9 cellular contexts compared by ENCODE assay signal in the genomic region with DNA sequence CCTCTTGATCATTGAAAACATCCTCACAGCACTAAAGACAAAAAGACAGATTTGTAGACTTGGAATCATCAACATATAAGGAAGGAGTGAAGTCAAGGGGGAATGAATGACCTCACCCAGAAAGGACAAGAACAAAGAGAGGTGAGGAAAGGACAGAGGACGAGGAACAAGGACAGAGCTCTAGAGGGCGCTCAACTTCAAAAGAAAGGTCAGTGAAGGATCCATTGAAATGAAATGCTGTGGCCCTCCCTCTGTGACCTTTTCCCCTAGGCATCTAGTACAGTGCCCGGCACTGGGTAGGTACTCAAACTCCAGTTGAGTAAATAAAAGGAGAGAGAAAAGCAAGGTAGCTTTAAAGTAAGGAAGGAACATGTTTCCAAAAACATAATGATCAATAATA. TPM values are rescaled to one million over a fixed set of nuclear protein-coding genes. Genes with fewer than 3 reads are reported as not detected.
DNase-seq lines count a peak whose midpoint lies in the region; ATAC-seq and TF ChIP-seq lines count a peak whose summit lies in the region.
"Had no signal": no experiment of that assay in that cellular context is flagged by ENCODE, and none has a peak within 500 bp of the region (broad histone marks: within the 10 kb centered on the region; RNA-seq: fewer than 3 reads in every experiment).

No MANE protein-coding gene starts in this region.

- peak; percentile 36 for TF ChIP-seq CTCF in chondrocyte (IDR thresholded peaks at IDR 0.05)

- no peak overlapping the region for H3K4me3 Mint-ChIP-seq in chondrocyte (ENCODE audit: unreplicated experiment)
- no peak overlapping the region for H3K4me3 Mint-ChIP-seq in stimulated activated memory B cell treated with anti-CD40 and anti-IgM and Interleukin-4, amounts not matched to agents 10 μg/mL and 1 μg/mL and 100 μg/mL, for 72 hours
- H3K4me3 Mint-ChIP-seq: activated naive CD8-positive, alpha-beta T cell had no signal

- H3K27ac Mint-ChIP-seq in chondrocyte (ENCODE audit: unreplicated experiment): no peak overlapping the region
- H3K27ac Mint-ChIP-seq in stimulated activated memory B cell treated with anti-CD40 and anti-IgM and Interleukin-4, amounts not matched to agents 10 μg/mL and 1 μg/mL and 100 μg/mL, for 72 hours: no peak overlapping the region
- H3K27ac Mint-ChIP-seq: activated naive CD8-positive, alpha-beta T cell had no signal

- H3K36me3 Mint-ChIP-seq in chondrocyte (ENCODE audit: low read depth): no peaks in the 10 kb centered on the region
- H3K36me3 Mint-ChIP-seq in stimulated activated memory B cell treated with anti-CD40 and anti-IgM and Interleukin-4, amounts not matched to agents 10 μg/mL and 1 μg/mL and 100 μg/mL, for 72 hours: no peaks in the 10 kb centered on the region

- intact Hi-C loops in left cardiac atrium (cut with DNase I): no loop called here

- DNase-seq in A172 (ENCODE audit: low spot score): peak; percentile 60
- peak; percentile 47 for DNase-seq in NCI-H460 (ENCODE audit: extremely low read depth, low read depth)
- no peak for DNase-seq in chondrocyte (ENCODE audit: low spot score)
- DNase-seq in midbrain (lab: John Stamatoyannopoulos, UW): no peak
- DNase-seq in left cardiac atrium: no peak

- peaks cover 15% of the 10 kb centered on the region for H3K27me3 Mint-ChIP-seq in chondrocyte (ENCODE audit: low read depth)
- H3K27me3 Mint-ChIP-seq in stimulated activated memory B cell treated with anti-CD40 and anti-IgM and Interleukin-4, amounts not matched to agents 10 μg/mL and 1 μg/mL and 100 μg/mL, for 72 hours: peaks cover 24% of the 10 kb centered on the region

- no peaks in the 10 kb centered on the region for H3K4me1 Mint-ChIP-seq in chondrocyte (ENCODE audit: low read depth)
- peaks cover 28% of the 10 kb centered on the region for H3K4me1 Mint-ChIP-seq in stimulated activated memory B cell treated with anti-CD40 and anti-IgM and Interleukin-4, amounts not matched to agents 10 μg/mL and 1 μg/mL and 100 μg/mL, for 72 hours

- ATAC-seq in GM18511 (IDR thresholded peaks at IDR 0.05; ENCODE audit: unreplicated experiment) (peak; percentile 48), GM21825 (IDR thresholded peaks at IDR 0.05; ENCODE audit: unreplicated experiment) (no peak), left cardiac atrium (no peak)
- ATAC-seq in stimulated activated memory B cell treated with anti-CD40 and anti-IgM and Interleukin-4, amounts not matched to agents 10 μg/mL and 1 μg/mL and 100 μg/mL, for 72 hours: peak; percentile 46

- no peaks in the 10 kb centered on the region for H3K9me3 Mint-ChIP-seq in chondrocyte (ENCODE audit: low read depth)
- H3K9me3 Mint-ChIP-seq in stimulated activated memory B cell treated with anti-CD40 and anti-IgM and Interleukin-4, amounts not matched to agents 10 μg/mL and 1 μg/mL and 100 μg/mL, for 72 hours: no peaks in the 10 kb centered on the region

RNA-seq across cellular contexts. Expression of a gene that starts 2.6 kb away (rescaled TPM):
- total RNA-seq in A172 (2014; rRNA removed; shearing (Covaris generic)): 0.10 and 0.34 TPM in 2 replicates
- total RNA-seq in NCI-H460 (2014; rRNA removed; shearing (Covaris generic)): 2.8 and 4.2 TPM in 2 replicates
- polyA plus RNA-seq in NCI-H460 (2014; cell fraction: nucleus; rRNA removed): 2.0 and 4.1 TPM in 2 replicates
- total RNA-seq in chondrocyte: not detected in 3 replicates
- 1 to 10 TPM; 5.4 to 9.7 TPM for total RNA-seq in left cardiac atrium

Comparison
In these comparisons a context has a peak if more than half of its experiments do, and no peak if none do; other contexts are left out.
1. DNase-seq: peak in A172 (single experiment) and NCI-H460 (single experiment); none in chondrocyte (single experiment), midbrain (single experiment) and left cardiac atrium (single experiment).
2. ATAC-seq: peak in GM18511 (single experiment) and stimulated activated memory B cell treated with anti-CD40 and anti-IgM and Interleukin-4, amounts not matched to agents 10 μg/mL and 1 μg/mL and 100 μg/mL, for 72 hours (single experiment); none in GM21825 (single experiment) and left cardiac atrium (0 of 2).